ENCODE assay signal across 22 cellular contexts in the genomic region with DNA sequence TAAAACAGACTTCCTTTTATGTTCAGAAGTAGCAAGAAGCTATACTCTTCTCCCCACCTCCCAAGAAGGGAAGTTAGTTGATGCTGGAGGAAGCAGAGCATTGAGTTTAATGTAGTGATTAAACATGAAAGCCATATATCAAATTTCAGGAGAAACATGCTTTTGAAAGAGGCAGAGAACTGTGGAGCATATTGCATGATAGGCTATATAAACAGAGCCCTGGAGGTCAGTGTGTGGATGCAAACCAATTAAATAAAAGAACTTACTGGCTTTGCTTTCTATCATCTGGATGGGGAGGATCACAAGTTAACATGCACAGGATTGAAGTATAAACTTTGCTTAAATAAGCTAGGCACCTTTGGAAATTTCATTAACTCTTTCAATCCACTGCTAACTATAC.
DNase-seq lines count a peak whose midpoint lies in the region; ATAC-seq, FAIRE-seq and TF ChIP-seq lines count a peak whose summit lies in the region.
"Had no signal": no experiment of that assay in that cellular context is flagged by ENCODE, and none has a peak within 500 bp of the region (broad histone marks: within the 10 kb centered on the region; RNA-seq: fewer than 3 reads in every experiment).

No MANE protein-coding gene starts in this region.

- no peak overlapping the region for H3K27ac ChIP-seq in BLaER1
- H3K27ac ChIP-seq in stomach = no peak overlapping the region
- H3K27ac ChIP-seq in transverse colon = no peak overlapping the region
- H3K27ac ChIP-seq: A549; BLaER1 treated with 17β-estradiol and CSF1 and Interleukin-3, amounts not matched to agents 10 nM and 100 nM had no signal

- intact Hi-C loops in stomach (cut with DNase I; ENCODE audit: low total_unique reads) (no loop called here), transverse colon (cut with DNase I; ENCODE audit: low total_unique reads) (no loop called here)

- no peak for DNase-seq in H54 (ENCODE audit: insufficient read length, low spot score)
- peak; percentile 32 for DNase-seq in dedifferentiated amniotic fluid mesenchymal stem cell (ENCODE audit: extremely low spot score)
- peak; percentile 15 for DNase-seq in left kidney (ENCODE audit: low read depth, low spot score)
- DNase-seq in NCI-H2029 treated with DMSO at 0.1 percent for 48 hours (lab: John Stamatoyannopoulos, UW) = no peak
- no peak for DNase-seq in stomach
- DNase-seq in transverse colon = no peak
- DNase-seq: AML-193; CD4-positive, alpha-beta T cell; DMS79; GDM1; HCEC 1CT; HFFc6 had no signal

- ATAC-seq in HG02571 (IDR thresholded peaks at IDR 0.05; ENCODE audit: unreplicated experiment) = no peak
- ATAC-seq: A549, HepG2, K562 had no signal

- no peak for TF ChIP-seq POLR2A in H54 (IDR thresholded peaks at IDR 0.05; ENCODE audit: low read depth, low read length)
- no peak for TF ChIP-seq POLR2A in stomach (IDR thresholded peaks at IDR 0.05)
- no peak for TF ChIP-seq POLR2A in transverse colon (IDR thresholded peaks at IDR 0.05)

- H3K36me3 ChIP-seq in BLaER1 = no peaks in the 10 kb centered on the region
- H3K36me3 ChIP-seq in stomach = no peaks in the 10 kb centered on the region
- no peaks in the 10 kb centered on the region for H3K36me3 ChIP-seq in transverse colon
- H3K36me3 ChIP-seq: BLaER1 treated with 17β-estradiol and CSF1 and Interleukin-3, amounts not matched to agents 10 nM and 100 nM had no signal

- peaks cover 24% of the 10 kb centered on the region for H3K9me3 ChIP-seq in BLaER1
- H3K9me3 ChIP-seq in stomach = no peaks in the 10 kb centered on the region
- no peaks in the 10 kb centered on the region for H3K9me3 ChIP-seq in transverse colon
- H3K9me3 ChIP-seq: A549 had no signal

- H3K4me1 ChIP-seq in BLaER1 (peaks cover 13% of the 10 kb centered on the region), stomach (no peaks in the 10 kb centered on the region), transverse colon (peaks cover 0 to 3% (median 1%) of the 10 kb centered on the region in 4 donors)
- H3K4me1 ChIP-seq: A549 had no signal

- FAIRE-seq in H54 (lab: Jason Lieb, UNC) = peak; percentile 43
- FAIRE-seq: A549, GM12892, GM19239, H1, HepG2, HTR-8/SVneo, K562 had no signal

- H3K27me3 ChIP-seq in BLaER1 (no peaks in the 10 kb centered on the region), stomach (no peaks in the 10 kb centered on the region), transverse colon (no peaks in the 10 kb centered on the region)
- H3K27me3 ChIP-seq: BLaER1 treated with 17β-estradiol and CSF1 and Interleukin-3, amounts not matched to agents 10 nM and 100 nM had no signal

- H3K9ac ChIP-seq in BLaER1 = no peak overlapping the region
- H3K9ac ChIP-seq: BLaER1 treated with 17β-estradiol and CSF1 and Interleukin-3, amounts not matched to agents 10 nM and 100 nM had no signal

- in situ Hi-C loops in transverse colon (cut with MboI; ENCODE audit: low pct_ligation_motif_present in 1 of 4, low pct_unique_long_range_greater_than_20kb in 1 of 4, low sequenced_read_pairs in 3 of 4) = no loop called here

- 0 out of 2 replicates have a peak overlapping the region, but pooled peaks have one; percentile 25 for H3K4me2 ChIP-seq in BLaER1
- H3K4me2 ChIP-seq: A549 had no signal

- no peaks in the 10 kb centered on the region for H4K20me1 ChIP-seq in BLaER1
- H4K20me1 ChIP-seq: BLaER1 treated with 17β-estradiol and CSF1 and Interleukin-3, amounts not matched to agents 10 nM and 100 nM had no signal

- no peak overlapping the region for H3K4me3 ChIP-seq in BLaER1
- no peak overlapping the region for H3K4me3 ChIP-seq in stomach
- no peak overlapping the region for H3K4me3 ChIP-seq in transverse colon
- H3K4me3 ChIP-seq: A549; BLaER1 treated with 17β-estradiol and CSF1 and Interleukin-3, amounts not matched to agents 10 nM and 100 nM; K562 had no signal

- TF ChIP-seq EP300 in stomach (IDR thresholded peaks at IDR 0.05) (no peak), transverse colon (IDR thresholded peaks at IDR 0.05; ENCODE audit: low read depth) (no peak)

- no peak for TF ChIP-seq CTCF in stomach (IDR thresholded peaks at IDR 0.05)
- TF ChIP-seq CTCF in transverse colon (IDR thresholded peaks at IDR 0.05) = no peak

Comparison
In these comparisons a context has a peak if more than half of its experiments do, and no peak if none do; other contexts are left out.
1. DNase-seq: peak in dedifferentiated amniotic fluid mesenchymal stem cell (single experiment) and left kidney (single experiment); none in H54 (single experiment), NCI-H2029 treated with DMSO at 0.1 percent for 48 hours (single experiment), stomach (single experiment) and transverse colon (single experiment).